9 cellular contexts compared by ENCODE assay signal in the genomic region with DNA sequence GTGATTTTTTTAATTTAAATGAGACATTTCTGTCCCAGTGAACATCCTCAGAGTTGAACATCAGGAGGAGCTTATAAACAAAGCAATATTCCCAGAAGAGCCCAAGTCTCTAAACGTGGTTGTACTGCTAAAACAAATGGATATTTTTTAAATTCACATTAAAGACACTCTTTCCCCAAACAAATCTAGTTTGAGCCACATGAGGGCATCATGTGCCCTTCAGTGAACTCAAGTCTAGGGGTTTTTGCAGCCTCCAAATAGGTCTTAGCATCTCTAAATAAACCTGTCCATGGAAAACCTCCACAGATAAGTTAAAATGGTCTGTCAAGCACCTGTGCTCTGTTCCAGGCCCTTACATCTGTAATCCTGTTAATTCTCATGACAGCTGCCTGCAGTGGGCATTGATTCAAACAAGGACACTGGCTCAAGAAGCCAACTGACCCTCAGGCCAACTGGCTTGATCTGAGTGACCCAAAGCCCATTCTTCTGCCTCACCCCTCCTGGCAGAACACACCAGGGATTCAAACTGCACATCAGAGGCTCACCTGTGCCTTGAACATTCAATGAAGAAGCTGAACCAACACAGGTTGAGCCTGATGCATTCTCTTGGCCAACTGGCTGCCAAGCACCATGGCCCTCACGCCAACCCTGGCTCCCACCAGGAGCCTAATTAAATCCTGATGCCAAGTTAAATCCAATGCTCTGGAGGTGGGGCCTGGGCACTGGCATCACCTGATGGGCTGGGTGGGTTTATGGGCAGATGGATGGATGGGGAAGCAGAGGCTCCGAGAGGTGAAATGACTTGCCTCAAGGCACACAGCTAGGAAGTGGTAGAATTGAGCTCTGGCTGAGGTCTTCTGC. TPM values are rescaled to one million over a fixed set of nuclear protein-coding genes. Genes with fewer than 3 reads are reported as not detected.
A peak's percentile ranks its signal among the peaks of the same experiment; 100 is the strongest.
DNase-seq lines count a peak whose midpoint lies in the region; ATAC-seq and TF ChIP-seq lines count a peak whose summit lies in the region.
"Had no signal": no experiment of that assay in that cellular context is flagged by ENCODE, and none has a peak within 500 bp of the region (broad histone marks: within the 10 kb centered on the region; RNA-seq: fewer than 3 reads in every experiment).

No MANE protein-coding gene starts in this region.

- no peaks in the 10 kb centered on the region for H4K20me1 ChIP-seq in H9 (ENCODE audit: control insufficient read depth, insufficient read depth, insufficient read length)

- POLR2A ChIA-PET in activated naive CD8-positive, alpha-beta T cell treated with anti-CD3 and anti-CD28 coated beads, Interleukin-2, amount 10 ng/mL, durations not matched to agents 7 days and 5 days (lab: Charles Lee): interaction anchor here (1.5 to 12.2 kb wide), 3 partner anchors 9 to 49 kb away, joined by 3 to 135 read pairs (median 5); partner anchors contain the start of genes ISCU and SART3

- intact Hi-C loops in lower lobe of right lung (cut with DNase I): no loop called here
- intact Hi-C loops in CD14-positive monocyte (cut with micrococcal nuclease): loop anchor here in 1 of 2 donors (10.0 kb wide), 1 partner anchor 384 kb away; no protein-coding TSS in a partner anchor

- H4K91ac ChIP-seq in H9 (ENCODE audit: insufficient read length, low read depth, low read length): no peak overlapping the region

- H3K4me1 Mint-ChIP-seq in H9 (no peaks in the 10 kb centered on the region), CD14-positive monocyte (peaks cover 19% of the 10 kb centered on the region)
- peaks cover 54% of the 10 kb centered on the region for H3K4me1 Mint-ChIP-seq in activated naive CD8-positive, alpha-beta T cell treated with anti-CD3 and anti-CD28 coated beads, Interleukin-2, amount 10 ng/mL, durations not matched to agents 7 days and 5 days

- no peak overlapping the region for H2BK5ac ChIP-seq in H9 (ENCODE audit: insufficient read length, low read length)

- H2BK120ac ChIP-seq in H9 (ENCODE audit: low read depth, low read length, poor library complexity, severe bottlenecking): no peak overlapping the region

- H3K9me3 Mint-ChIP-seq in H9: no peaks in the 10 kb centered on the region; a peak in 1 of 5 replicates
- H3K9me3 Mint-ChIP-seq in activated naive CD8-positive, alpha-beta T cell treated with anti-CD3 and anti-CD28 coated beads, Interleukin-2, amount 10 ng/mL, durations not matched to agents 7 days and 5 days: peaks cover 2% of the 10 kb centered on the region
- H3K9me3 Mint-ChIP-seq in CD14-positive monocyte: no peaks in the 10 kb centered on the region

- no peak overlapping the region for H3K56ac ChIP-seq in H9 (ENCODE audit: insufficient read length, low read depth, low read length)

- H3K27me3 ChIP-seq in H9 (ENCODE audit: insufficient read depth, low read length): no peaks in the 10 kb centered on the region
- H3K27me3 ChIP-seq in lower lobe of right lung (ENCODE audit: low read depth): no peaks in the 10 kb centered on the region
- H3K27me3 ChIP-seq: Peyer's patch had no signal

- no peak overlapping the region for H3K4ac ChIP-seq in H9 (ENCODE audit: low read depth, low read length)

- H2AK5ac ChIP-seq in H9 (ENCODE audit: insufficient read length, low read length): no peak overlapping the region

- DNase-seq in H9 (no peak), lower lobe of right lung (no peak), activated gamma-delta T cell (lab: John Stamatoyannopoulos, UW) (no peak), CD14-positive monocyte (ENCODE audit: low spot score) (no peak), anterior cingulate cortex (lab: John Stamatoyannopoulos, UW) (no peak)
- no peak for DNase-seq in activated naive CD8-positive, alpha-beta T cell treated with anti-CD3 and anti-CD28 coated beads, Interleukin-2, amount 10 ng/mL, durations not matched to agents 7 days and 5 days
- no peak for DNase-seq in stimulated activated CD4-positive, alpha-beta T cell treated with anti-CD3 and anti-CD28 coated beads, Interleukin-2, amount 100 ng/mL, for 48 hours

- peaks cover 44% of the 10 kb centered on the region for H3K36me3 ChIP-seq in lower lobe of right lung

- no peaks in the 10 kb centered on the region for H3K9me3 ChIP-seq in H9 (ENCODE audit: control insufficient read depth, low read depth, low read length)
- H3K9me3 ChIP-seq in lower lobe of right lung: no peaks in the 10 kb centered on the region
- H3K9me3 ChIP-seq: Peyer's patch had no signal

- no peak overlapping the region for H2AFZ ChIP-seq in H9 (ENCODE audit: low read length)

- H3K36me3 Mint-ChIP-seq in H9 (ENCODE audit: insufficient read depth in 1 of 3, low read depth in 3 of 3) (peaks cover 13 to 34% (median 31%) of the 10 kb centered on the region in 3 experiments; a peak in 6 of 7 replicates), CD14-positive monocyte (peaks cover 29 to 39% of the 10 kb centered on the region in 2 donors)
- H3K36me3 Mint-ChIP-seq in activated naive CD8-positive, alpha-beta T cell treated with anti-CD3 and anti-CD28 coated beads, Interleukin-2, amount 10 ng/mL, durations not matched to agents 7 days and 5 days: peaks cover 17% of the 10 kb centered on the region

- H4K5ac ChIP-seq in H9 (ENCODE audit: insufficient read length, low read depth, low read length): no peak overlapping the region

- no peaks in the 10 kb centered on the region for H3K4me1 ChIP-seq in H9 (ENCODE audit: insufficient read depth, low read length)
- peaks cover 27% of the 10 kb centered on the region for H3K4me1 ChIP-seq in lower lobe of right lung

- H3K27me3 Mint-ChIP-seq in H9 (ENCODE audit: low read depth): peaks cover 2% of the 10 kb centered on the region; the same call in 1 of the 2 replicates
- peaks cover 3% of the 10 kb centered on the region for H3K27me3 Mint-ChIP-seq in activated naive CD8-positive, alpha-beta T cell treated with anti-CD3 and anti-CD28 coated beads, Interleukin-2, amount 10 ng/mL, durations not matched to agents 7 days and 5 days
- peaks cover 2% of the 10 kb centered on the region in 3 donors for H3K27me3 Mint-ChIP-seq in CD14-positive monocyte (ENCODE audit: low read depth in 3 of 3)

- no peak overlapping the region for H2BK20ac ChIP-seq in H9 (ENCODE audit: low read depth, low read length, poor library complexity, severe bottlenecking)

- no peak overlapping the region for H3K18ac ChIP-seq in H9 (ENCODE audit: insufficient read length, low read depth, low read length)

- no peak overlapping the region for H2BK12ac ChIP-seq in H9 (ENCODE audit: insufficient read length, low read depth, low read length)

- H3K23ac ChIP-seq in H9 (ENCODE audit: insufficient read length, low read depth, low read length): no peak overlapping the region

- H3K9ac ChIP-seq in H9 (ENCODE audit: extremely low read depth, insufficient read length, low read length): no peak overlapping the region

- H2BK15ac ChIP-seq in H9 (ENCODE audit: low read depth, low read length): no peak overlapping the region

- H3K79me2 ChIP-seq in H9 (ENCODE audit: insufficient read depth, low read length): no peaks in the 10 kb centered on the region

- no CpG with 5 or more reads among the region's 3 CpGs for WGBS in H9 (ENCODE audit: extremely low coverage, insufficient read length, low lambda C conversion rate)

- no peak overlapping the region for H3T11ph ChIP-seq in H9 (ENCODE audit: low read length)

- peak overlapping the region in 1 of 3 experiments; percentile 48; a peak in 2 of 7 replicates for H3K27ac Mint-ChIP-seq in H9
- H3K27ac Mint-ChIP-seq in activated naive CD8-positive, alpha-beta T cell treated with anti-CD3 and anti-CD28 coated beads, Interleukin-2, amount 10 ng/mL, durations not matched to agents 7 days and 5 days: peak overlapping the region; percentile 2
- H3K27ac Mint-ChIP-seq in CD14-positive monocyte: no peak overlapping the region

- H3K14ac ChIP-seq in H9 (ENCODE audit: insufficient read depth, low read length): no peak overlapping the region

- no peaks in the 10 kb centered on the region for H3K23me2 ChIP-seq in H9 (ENCODE audit: insufficient read length, low read depth, low read length, poor library complexity, severe bottlenecking)

- no peak overlapping the region for H3K4me3 ChIP-seq in lower lobe of right lung
- H3K4me3 ChIP-seq: Peyer's patch had no signal

- H3K4me3 Mint-ChIP-seq in H9 (no peak overlapping the region), CD14-positive monocyte (no peak overlapping the region)
- H3K4me3 Mint-ChIP-seq in activated naive CD8-positive, alpha-beta T cell treated with anti-CD3 and anti-CD28 coated beads, Interleukin-2, amount 10 ng/mL, durations not matched to agents 7 days and 5 days: no peak overlapping the region

- H3K4me2 ChIP-seq in H9 (ENCODE audit: insufficient read depth, insufficient read length, low read length): no peak overlapping the region

- H3K79me1 ChIP-seq in H9 (ENCODE audit: insufficient read depth, low read depth, low read length, poor library complexity, severe bottlenecking): no peaks in the 10 kb centered on the region

- TF ChIP-seq CTCF in C4-2B (conservative IDR thresholded peaks at IDR 0.05) (peak; percentile 17; the same call in 1 of the 2 replicates), H9 (conservative IDR thresholded peaks at IDR 0.05) (peak; percentile 64), lower lobe of right lung (IDR thresholded peaks at IDR 0.05) (peak; percentile 15), CD14-positive monocyte (IDR thresholded peaks at IDR 0.05) (no peak)

- H3K27ac ChIP-seq in C4-2B (no peak overlapping the region), H9 (ENCODE audit: insufficient read length, low read depth, low read length) (no peak overlapping the region), lower lobe of right lung (no peak overlapping the region)

- no peak for ATAC-seq in activated naive CD8-positive, alpha-beta T cell treated with anti-CD3 and anti-CD28 coated beads, Interleukin-2, amount 10 ng/mL, durations not matched to agents 7 days and 5 days (ENCODE audit: low read depth)
- no peak for ATAC-seq in lower lobe of right lung

- H4K8ac ChIP-seq in H9 (replicated peaks; ENCODE audit: insufficient read length, low read depth, low read length): no peak overlapping the region

RNA-seq across cellular contexts. Expression of gene ISCU, which starts 8.6 kb away (rescaled TPM):
- 63.9 and 64.9 TPM in 2 replicates for total RNA-seq in H9 (2021)
- total RNA-seq in activated naive CD8-positive, alpha-beta T cell treated with anti-CD3 and anti-CD28 coated beads, Interleukin-2, amount 10 ng/mL, durations not matched to agents 7 days and 5 days: 10 to 100 TPM; 86.8 to 89.6 TPM
- 133 TPM for total RNA-seq in lower lobe of right lung
- 100 to 1,000 TPM; 111 to 114 TPM for polyA plus RNA-seq in CD14-positive monocyte

RNA-seq across cellular contexts. Expression of gene SART3, which starts 10.0 kb away (rescaled TPM):
- total RNA-seq in H9 (2021) (80.7 and 89.4 TPM in 2 replicates), lower lobe of right lung (42.8 TPM)
- 10 to 100 TPM; 79.9 to 88.3 TPM for total RNA-seq in activated naive CD8-positive, alpha-beta T cell treated with anti-CD3 and anti-CD28 coated beads, Interleukin-2, amount 10 ng/mL, durations not matched to agents 7 days and 5 days
- polyA plus RNA-seq in CD14-positive monocyte: 10 to 100 TPM; 10.3 to 20.6 TPM

RNA-seq across cellular contexts. Expression of gene TMEM119, which starts 26.9 kb away (rescaled TPM):
- total RNA-seq in H9 (2021) (not detected in 2 replicates), lower lobe of right lung (13.4 TPM)
- under 1 TPM; 0.11 to 0.48 TPM for total RNA-seq in activated naive CD8-positive, alpha-beta T cell treated with anti-CD3 and anti-CD28 coated beads, Interleukin-2, amount 10 ng/mL, durations not matched to agents 7 days and 5 days
- under 1 TPM; 0.18 to 0.56 TPM for polyA plus RNA-seq in CD14-positive monocyte

RNA-seq across cellular contexts. Expression of gene FICD, which starts 55.9 kb away (rescaled TPM):
- total RNA-seq in H9 (2021): 4.6 and 5.1 TPM in 2 replicates
- total RNA-seq in activated naive CD8-positive, alpha-beta T cell treated with anti-CD3 and anti-CD28 coated beads, Interleukin-2, amount 10 ng/mL, durations not matched to agents 7 days and 5 days: 1 to 10 TPM; 6.8 to 6.9 TPM
- total RNA-seq in lower lobe of right lung: 8.3 TPM
- polyA plus RNA-seq in CD14-positive monocyte: 1 to 10 TPM; 1.6 to 1.9 TPM
